Comparison of ENCODE assay signal across 8 cellular contexts in genomic region chr11:75325713-75326438, GRCh38. TPM values are rescaled to one million over a fixed set of nuclear protein-coding genes. Genes with fewer than 3 reads are reported as not detected.
DNase-seq lines count a peak whose midpoint lies in the region; ATAC-seq and TF ChIP-seq lines count a peak whose summit lies in the region.

No MANE protein-coding gene starts in this region.

- H3K4me3 ChIP-seq in breast epithelium (no peak overlapping the region), right cardiac atrium (ENCODE audit: low read length) (no peak overlapping the region)

- TF ChIP-seq POLR2A in breast epithelium (IDR thresholded peaks at IDR 0.05) = no peak

- H3K4me1 ChIP-seq in breast epithelium = peaks cover 6 to 7% of the 10 kb centered on the region in 2 donors
- H3K4me1 ChIP-seq in right cardiac atrium (ENCODE audit: control insufficient read depth, insufficient read depth, low read length) = peaks cover 2% of the 10 kb centered on the region

- intact Hi-C loops in MCF 10A (cut with micrococcal nuclease) (no loop called here), breast epithelium (cut with DNase I; ENCODE audit: low total_unique reads) (no loop called here), right cardiac atrium (cut with DNase I) (loop anchor here in 1 of 4 donors (5.0 kb wide), 1 partner anchor 56 kb away; no protein-coding TSS in a partner anchor)

- peak overlapping the region in 1 of 2 donors; percentile 64 for H3K27ac ChIP-seq in breast epithelium
- no peak overlapping the region for H3K27ac ChIP-seq in right cardiac atrium (ENCODE audit: low read length)

- TF ChIP-seq CTCF in MCF 10A (IDR thresholded peaks at IDR 0.05; ENCODE audit: unreplicated experiment) (no peak), breast epithelium (IDR thresholded peaks at IDR 0.05) (no peak)

- CTCF ChIA-PET in MCF 10A (lab: Yijun Ruan, JAX) = interaction anchor here (0.6 to 4.0 kb wide), 12 partner anchors 9 to 202 kb away, joined by 3 to 28 read pairs (median 3); no protein-coding TSS in a partner anchor
- CTCF ChIA-PET in activated naive CD4-positive, alpha-beta T cell treated with anti-CD3 and anti-CD28 coated beads, Interleukin-2, amount 10 ng/mL, durations not matched to agents 7 days and 5 days (lab: Charles Lee) = interaction anchor here (1.1 to 2.3 kb wide), 8 partner anchors 11 to 63 kb away, joined by 3 to 14 read pairs (median 6); no protein-coding TSS in a partner anchor

- peak overlapping the region; percentile 12 for H3K4me3 Mint-ChIP-seq in MCF 10A (ENCODE audit: unreplicated experiment)
- H3K4me3 Mint-ChIP-seq in activated naive CD4-positive, alpha-beta T cell treated with anti-CD3 and anti-CD28 coated beads, Interleukin-2, amount 10 ng/mL, durations not matched to agents 7 days and 5 days = no peak overlapping the region

- no peaks in the 10 kb centered on the region for H3K9me3 Mint-ChIP-seq in MCF 10A (ENCODE audit: unreplicated experiment)
- H3K9me3 Mint-ChIP-seq in activated naive CD4-positive, alpha-beta T cell treated with anti-CD3 and anti-CD28 coated beads, Interleukin-2, amount 10 ng/mL, durations not matched to agents 7 days and 5 days = no peaks in the 10 kb centered on the region

- peak; percentile 84 to 85 for ATAC-seq in right cardiac atrium
- ATAC-seq in GM21786 (IDR thresholded peaks at IDR 0.05; ENCODE audit: unreplicated experiment) = no peak
- no peak for ATAC-seq in GM19023 (IDR thresholded peaks at IDR 0.05; ENCODE audit: unreplicated experiment)

- H3K27ac Mint-ChIP-seq in MCF 10A (ENCODE audit: low read depth, unreplicated experiment) = peak overlapping the region; percentile 97
- H3K27ac Mint-ChIP-seq in activated naive CD4-positive, alpha-beta T cell treated with anti-CD3 and anti-CD28 coated beads, Interleukin-2, amount 10 ng/mL, durations not matched to agents 7 days and 5 days = peak overlapping the region; percentile 31

- no peaks in the 10 kb centered on the region for H3K36me3 Mint-ChIP-seq in MCF 10A (ENCODE audit: insufficient read depth, unreplicated experiment)
- no peaks in the 10 kb centered on the region for H3K36me3 Mint-ChIP-seq in activated naive CD4-positive, alpha-beta T cell treated with anti-CD3 and anti-CD28 coated beads, Interleukin-2, amount 10 ng/mL, durations not matched to agents 7 days and 5 days

- 58% methylated on average over 10 of the region's 10 CpGs for WGBS in right cardiac atrium

- BruUV-seq in MCF 10A (replicated peaks; lab: Mats Ljungman, UMichigan) = no TSS peak

- peaks cover 27% of the 10 kb centered on the region for H3K4me1 Mint-ChIP-seq in MCF 10A (ENCODE audit: insufficient read depth, unreplicated experiment)
- peaks cover 68% of the 10 kb centered on the region for H3K4me1 Mint-ChIP-seq in activated naive CD4-positive, alpha-beta T cell treated with anti-CD3 and anti-CD28 coated beads, Interleukin-2, amount 10 ng/mL, durations not matched to agents 7 days and 5 days

- DNase-seq in MCF 10A (ENCODE audit: unreplicated experiment) (peak; percentile 91), breast epithelium (ENCODE audit: low spot score in 2 of 2) (no peak), right cardiac atrium (peak; percentile 82 to 88 (median 82)), UCSD-AML1 (lab: John Stamatoyannopoulos, UW; ENCODE audit: unreplicated experiment) (no peak)
- peak; percentile 47 for DNase-seq in activated naive CD4-positive, alpha-beta T cell treated with anti-CD3 and anti-CD28 coated beads, Interleukin-2, amount 10 ng/mL, durations not matched to agents 7 days and 5 days
- DNase-seq in stimulated activated CD4-positive, alpha-beta T cell treated with anti-CD3 and anti-CD28 coated beads, Interleukin-4, amount 100 ng/mL, for 1 hour = peak; percentile 69

- H3K36me3 ChIP-seq in breast epithelium = no peaks in the 10 kb centered on the region

- no peaks in the 10 kb centered on the region for H3K9me3 ChIP-seq in breast epithelium
- no peaks in the 10 kb centered on the region for H3K9me3 ChIP-seq in right cardiac atrium (ENCODE audit: control insufficient read depth, low read length)

- POLR2A ChIA-PET in MCF 10A (lab: Yijun Ruan, JAX) = interaction anchor here (0.9 to 1.7 kb wide), 4 partner anchors 11 to 337 kb away, joined by 3 to 5 read pairs (median 4); partner anchors contain the start of gene NEU3

- H3K27me3 ChIP-seq in breast epithelium = no peaks in the 10 kb centered on the region
- no peaks in the 10 kb centered on the region for H3K27me3 ChIP-seq in right cardiac atrium (ENCODE audit: control insufficient read depth, insufficient read depth)

- H3K27me3 Mint-ChIP-seq in MCF 10A (ENCODE audit: insufficient read depth, unreplicated experiment) = no peaks in the 10 kb centered on the region
- no peaks in the 10 kb centered on the region for H3K27me3 Mint-ChIP-seq in activated naive CD4-positive, alpha-beta T cell treated with anti-CD3 and anti-CD28 coated beads, Interleukin-2, amount 10 ng/mL, durations not matched to agents 7 days and 5 days

RNA-seq across cellular contexts. Expression of gene ARRB1, which starts 25.6 kb away (rescaled TPM):
- 0.44 and 0.98 TPM in 2 replicates for total RNA-seq in MCF 10A (2022)
- total RNA-seq in breast epithelium = 10 to 100 TPM; 31.2 to 64.0 (median 42.3) TPM
- total RNA-seq in right cardiac atrium = 10 to 100 TPM; 24.8 to 32.5 (median 27.4) TPM
- 12.1 TPM for polyA plus RNA-seq in right cardiac atrium

Comparison
In these comparisons a context has a peak if more than half of its experiments do, and no peak if none do; other contexts are left out.
1. DNase-seq: peak in MCF 10A (single experiment), activated naive CD4-positive, alpha-beta T cell treated with anti-CD3 and anti-CD28 coated beads, Interleukin-2, amount 10 ng/mL, durations not matched to agents 7 days and 5 days (single experiment), right cardiac atrium (3 of 3) and stimulated activated CD4-positive, alpha-beta T cell treated with anti-CD3 and anti-CD28 coated beads, Interleukin-4, amount 100 ng/mL, for 1 hour (single experiment); none in breast epithelium (0 of 2) and UCSD-AML1 (single experiment).
2. RNA of gene ARRB1, which starts 25.6 kb away (total RNA-seq): 31.2 to 64.0 TPM in breast epithelium and 24.8 to 32.5 TPM in right cardiac atrium; 0.44 to 0.98 TPM in MCF 10A; every median in the first group is over 10 times any median in the second.
3. ATAC-seq: peak in right cardiac atrium (2 of 2); none in GM21786 (single experiment) and GM19023 (single experiment).